In the genomic region with DNA sequence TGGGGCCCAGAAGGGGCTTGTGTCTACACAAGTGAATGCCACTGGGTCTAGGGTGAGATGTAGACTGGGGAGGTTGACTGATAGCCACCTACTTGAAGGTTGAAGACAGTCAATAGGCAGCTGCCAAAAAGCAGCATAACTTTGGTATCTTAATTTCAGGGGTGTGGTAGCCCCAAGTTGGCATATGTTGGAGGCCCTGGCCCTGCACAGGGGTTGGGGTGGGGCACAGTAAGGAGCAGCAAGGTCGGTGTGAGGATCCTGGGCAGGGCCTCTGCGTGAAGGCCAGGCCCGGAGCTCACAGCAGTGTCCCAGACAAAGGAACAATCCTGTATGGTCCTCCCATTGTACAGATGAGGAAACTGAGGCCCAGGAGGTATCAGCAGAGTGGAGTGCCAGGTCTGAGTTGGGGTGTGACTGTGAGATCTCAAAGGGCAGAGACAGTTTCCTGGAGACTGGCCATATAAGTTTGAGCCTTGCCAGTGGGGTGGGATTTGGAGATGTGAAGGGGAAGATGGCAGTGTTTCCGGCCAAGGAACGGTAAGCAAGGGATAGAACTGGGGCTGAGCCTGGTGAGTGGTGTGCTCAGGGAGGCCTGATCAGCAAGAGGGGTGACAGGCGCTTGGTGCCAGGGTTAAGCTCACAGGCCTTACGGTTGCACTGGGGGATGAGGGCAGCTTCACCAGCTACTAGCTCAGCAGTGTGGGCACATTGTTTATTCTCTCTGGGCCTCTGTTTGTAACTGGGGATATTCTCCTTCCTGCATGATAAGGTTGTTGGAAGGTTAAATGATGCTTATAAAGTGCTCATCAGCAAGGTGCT, we compare ENCODE assay signal across 19 cellular contexts. TPM values are rescaled to one million over a fixed set of nuclear protein-coding genes. Genes with fewer than 3 reads are reported as not detected.
"Had no signal": no experiment of that assay in that cellular context is flagged by ENCODE, and none has a peak within 500 bp of the region (broad histone marks: within the 10 kb centered on the region; RNA-seq: fewer than 3 reads in every experiment).

No MANE protein-coding gene starts in this region.

- H3K4me1 ChIP-seq: lower lobe of right lung, prostate gland had no signal

- H3K9me3 ChIP-seq: ascending aorta, esophagus muscularis mucosa, lower lobe of right lung, prostate gland, stomach had no signal

- H3K4me3 ChIP-seq: prostate gland, smooth muscle cell had no signal

- H3K36me3 ChIP-seq: ascending aorta, esophagus muscularis mucosa, lower lobe of right lung, prostate gland, stomach had no signal

- H3K4me2 ChIP-seq: smooth muscle cell had no signal

- H3K27me3 ChIP-seq: ascending aorta had no signal

- H3K27ac ChIP-seq: ascending aorta, esophagus muscularis mucosa, lower lobe of right lung, prostate gland, stomach had no signal

- FAIRE-seq: endothelial cell of umbilical vein had no signal

- DNase-seq: activated CD4-positive, alpha-beta T cell treated with anti-CD3 and anti-CD28 coated beads, Interleukin-2, amount 50 U/mL, for 1 hour; activated naive CD4-positive, alpha-beta T cell; effector CD8-positive, alpha-beta T cell; stimulated activated CD4-positive, alpha-beta T cell treated with anti-CD3 and anti-CD28 coated beads, Interleukin-4, amount 100 ng/mL, for 24 hours; stomach; T1000 had no signal

- ATAC-seq: lower lobe of right lung; right cardiac atrium; stimulated activated effector memory CD8-positive, alpha-beta T cell treated with anti-CD3 and anti-CD28 coated beads, Interleukin-12 subunit alpha, Interleukin-12 subunit beta, amount 100 ng/mL, for 72 hours had no signal

RNA-seq across cellular contexts. Expression of a gene that starts 1.7 kb away (rescaled TPM):
- total RNA-seq: activated T-helper 1 cell treated with anti-CD3 and anti-CD28 coated beads, Interleukin-12 subunit alpha, Interleukin-12 subunit beta, Interleukin-2, Interleukin-4 antibody, amounts not matched to agents 30 ng/mL and 10 ng/mL and 1 ng/mL, durations not matched to agents 14 hours and 24 hours and 36 hours; ascending aorta; endothelial cell of umbilical vein; lower lobe of right lung; mesothelial cell of epicardium; neural crest cell; smooth muscle cell; temporal lobe had no signal
- polyA plus RNA-seq: endothelial cell of umbilical vein, smooth muscle cell had no signal

RNA-seq across cellular contexts. Expression of a gene that starts 15.6 kb away (rescaled TPM):
- total RNA-seq: activated T-helper 1 cell treated with anti-CD3 and anti-CD28 coated beads, Interleukin-12 subunit alpha, Interleukin-12 subunit beta, Interleukin-2, Interleukin-4 antibody, amounts not matched to agents 30 ng/mL and 10 ng/mL and 1 ng/mL, durations not matched to agents 14 hours and 24 hours and 36 hours; ascending aorta; endothelial cell of umbilical vein; mesothelial cell of epicardium; neural crest cell; omental fat pad; smooth muscle cell; stomach; temporal lobe had no signal
- polyA plus RNA-seq: endothelial cell of umbilical vein, smooth muscle cell had no signal
